Comparison of ENCODE assay signal across 1 cellular context in genomic region chr1:28915036-28915895, GRCh38.
TF ChIP-seq lines count a peak whose summit lies in the region.

No MANE protein-coding gene starts in this region.

TF ChIP-seq in H1, 55 proteins besides CTCF, POLR2A, EP300 and RAD21:
- no peak for TF ChIP-seq HDAC2 (IDR thresholded peaks at IDR 0.05; ENCODE audit: borderline replicate concordance in 1 of 2, low read depth in 2 of 2, low read length in 2 of 2)
- TF ChIP-seq POLR2AphosphoS5 (IDR thresholded peaks at IDR 0.05; ENCODE audit: low read depth, low read length) = peak; percentile 34; the same call in 1 of the 2 replicates
- TF ChIP-seq GABPA (IDR thresholded peaks at IDR 0.05; ENCODE audit: borderline replicate concordance, insufficient read depth, low read length) = no peak
- peak; percentile 61 for TF ChIP-seq ASH2L (IDR thresholded peaks at IDR 0.05; ENCODE audit: low read length)
- 0 out of 2 replicates have a peak, but pooled peaks have one; percentile 2 for TF ChIP-seq MAX (IDR thresholded peaks at IDR 0.05)
- no peak; the same call in 1 of the 2 replicates for TF ChIP-seq TBP (IDR thresholded peaks at IDR 0.05; ENCODE audit: low read depth, low read length)
- peak; percentile 78 for TF ChIP-seq RBBP5 (IDR thresholded peaks at IDR 0.05; ENCODE audit: borderline replicate concordance, low read depth, low read length)
- 0 out of 4 replicates have a peak, but pooled peaks of 1 of the 2 experiments have one; percentile 7 for TF ChIP-seq SIN3A (conservative IDR thresholded peaks at IDR 0.05 in 1 of 2, IDR thresholded peaks at IDR 0.05 in 1 of 2; ENCODE audit: low read depth in 1 of 2, low read length in 2 of 2)
- TF ChIP-seq KDM4A (IDR thresholded peaks at IDR 0.05; ENCODE audit: low read depth, low read length, severe bottlenecking) = peak; percentile 67
- no peak for TF ChIP-seq HDAC6 (IDR thresholded peaks at IDR 0.05; ENCODE audit: low read depth, low read length)
- no peak for TF ChIP-seq JUN (IDR thresholded peaks at IDR 0.05; ENCODE audit: low read depth, low read length)
- peak; percentile 67 for TF ChIP-seq E2F6 (IDR thresholded peaks at IDR 0.05)
- 0 out of 2 replicates have a peak, but pooled peaks have one; percentile 42 for TF ChIP-seq TAF1 (IDR thresholded peaks at IDR 0.05; ENCODE audit: low read depth, low read length)
- TF ChIP-seq SP4 (IDR thresholded peaks at IDR 0.05; ENCODE audit: low read length) = no peak
- no peak for TF ChIP-seq CEBPB (IDR thresholded peaks at IDR 0.05; ENCODE audit: low read depth, low read length)
- TF ChIP-seq ATF2 (IDR thresholded peaks at IDR 0.05; ENCODE audit: low read length) = 0 out of 2 replicates have a peak, but pooled peaks have one; percentile 19
TF ChIP-seq in H1: peak in this region for 9.
